8 cellular contexts compared by ENCODE assay signal in genomic region chr16:566475-567361, GRCh38. TPM values are rescaled to one million over a fixed set of nuclear protein-coding genes. Genes with fewer than 3 reads are reported as not detected.
A peak's percentile ranks its signal among the peaks of the same experiment; 100 is the strongest.
DNase-seq lines count a peak whose midpoint lies in the region; ATAC-seq and TF ChIP-seq lines count a peak whose summit lies in the region.

Gene NHLRC4 (plus strand): TSS chr16:567005. CDS start chr16:568048, 1,043 bp downstream.

- H3K36me3 Mint-ChIP-seq in naive thymus-derived CD8-positive, alpha-beta T cell, result no peaks in the 10 kb centered on the region

- POLR2A ChIA-PET in AG04449 (lab: Yijun Ruan, JAX), result interaction anchor here (0.9 kb wide), 1 partner anchor 11 kb away, joined by 3 read pairs; no protein-coding TSS in a partner anchor
- POLR2A ChIA-PET in naive thymus-derived CD8-positive, alpha-beta T cell (lab: Charles Lee), result interaction anchor here (0.5 to 2.1 kb wide), 5 partner anchors 19 to 180 kb away, joined by 3 to 8 read pairs (median 5); partner anchors contain the start of genes CAPN15 and METTL26

- DNase-seq in AG04449 (ENCODE audit: low read depth, low spot score), result no peak
- DNase-seq in MV-4-11 (lab: John Stamatoyannopoulos, UW), result peak; percentile 78
- peak; percentile 71 for DNase-seq in activated CD4-positive, alpha-beta T cell treated with anti-CD3 and anti-CD28 coated beads for 48 hours
- DNase-seq in epidermal melanocyte (ENCODE audit: insufficient read length, low spot score), result peak; percentile 96
- peak in 9 of 10 donors; percentile 29 to 77 (median 44) for DNase-seq in naive thymus-derived CD8-positive, alpha-beta T cell
- no peak for DNase-seq in GOT3 (lab: John Stamatoyannopoulos, UW)

- 0 out of 2 replicates have a peak within 1 kb of the TSS, but pooled peaks have one; percentile 15 for H3K4me3 ChIP-seq in AG04449 (ENCODE audit: low read depth, low read length)

- CTCF ChIA-PET in AG04449 (lab: Yijun Ruan, JAX), result interaction anchor here (1.4 kb wide), 1 partner anchor 10 kb away, joined by 5 read pairs; no protein-coding TSS in a partner anchor

- peak within 1 kb of the TSS; percentile 60 to 84 (median 74) for H3K4me3 Mint-ChIP-seq in naive thymus-derived CD8-positive, alpha-beta T cell

- peaks cover 19 to 34% (median 31%) of the 10 kb centered on the region in 4 donors for H3K4me1 Mint-ChIP-seq in naive thymus-derived CD8-positive, alpha-beta T cell

- H3K27me3 Mint-ChIP-seq in naive thymus-derived CD8-positive, alpha-beta T cell, result peaks cover 0 to 2% (median 0%) of the 10 kb centered on the region in 5 donors

- peak within 1 kb of the TSS; percentile 66 to 91 (median 88) for H3K27ac Mint-ChIP-seq in naive thymus-derived CD8-positive, alpha-beta T cell

- no peak for TF ChIP-seq CTCF in AG04449 (IDR thresholded peaks at IDR 0.05; ENCODE audit: insufficient read depth, low read length, missing control alignments)

- peaks cover 0 to 2% (median 0%) of the 10 kb centered on the region in 9 donors for H3K9me3 Mint-ChIP-seq in naive thymus-derived CD8-positive, alpha-beta T cell

- ATAC-seq in GM19023 (IDR thresholded peaks at IDR 0.05; ENCODE audit: unreplicated experiment), result peak; percentile 51
- ATAC-seq in naive thymus-derived CD8-positive, alpha-beta T cell, result peak; percentile 33 to 54
- ATAC-seq in HG03521 (IDR thresholded peaks at IDR 0.05; ENCODE audit: unreplicated experiment), result no peak

RNA-seq across cellular contexts. Expression of gene NHLRC4, which starts in this region (rescaled TPM):
- 1 to 10 TPM; 4.7 to 5.3 TPM for total RNA-seq in naive thymus-derived CD8-positive, alpha-beta T cell
- polyA plus RNA-seq in naive thymus-derived CD8-positive, alpha-beta T cell, result 1 to 10 TPM; 1.5 to 3.3 (median 1.7) TPM

Comparison
In these comparisons a context has a peak if more than half of its experiments do, and no peak if none do; other contexts are left out.
1. DNase-seq: peak in MV-4-11 (single experiment), activated CD4-positive, alpha-beta T cell treated with anti-CD3 and anti-CD28 coated beads for 48 hours (single experiment), epidermal melanocyte (single experiment) and naive thymus-derived CD8-positive, alpha-beta T cell (9 of 10); none in AG04449 (single experiment) and GOT3 (single experiment).